Comparison of ENCODE assay signal across 13 cellular contexts in the genomic region with DNA sequence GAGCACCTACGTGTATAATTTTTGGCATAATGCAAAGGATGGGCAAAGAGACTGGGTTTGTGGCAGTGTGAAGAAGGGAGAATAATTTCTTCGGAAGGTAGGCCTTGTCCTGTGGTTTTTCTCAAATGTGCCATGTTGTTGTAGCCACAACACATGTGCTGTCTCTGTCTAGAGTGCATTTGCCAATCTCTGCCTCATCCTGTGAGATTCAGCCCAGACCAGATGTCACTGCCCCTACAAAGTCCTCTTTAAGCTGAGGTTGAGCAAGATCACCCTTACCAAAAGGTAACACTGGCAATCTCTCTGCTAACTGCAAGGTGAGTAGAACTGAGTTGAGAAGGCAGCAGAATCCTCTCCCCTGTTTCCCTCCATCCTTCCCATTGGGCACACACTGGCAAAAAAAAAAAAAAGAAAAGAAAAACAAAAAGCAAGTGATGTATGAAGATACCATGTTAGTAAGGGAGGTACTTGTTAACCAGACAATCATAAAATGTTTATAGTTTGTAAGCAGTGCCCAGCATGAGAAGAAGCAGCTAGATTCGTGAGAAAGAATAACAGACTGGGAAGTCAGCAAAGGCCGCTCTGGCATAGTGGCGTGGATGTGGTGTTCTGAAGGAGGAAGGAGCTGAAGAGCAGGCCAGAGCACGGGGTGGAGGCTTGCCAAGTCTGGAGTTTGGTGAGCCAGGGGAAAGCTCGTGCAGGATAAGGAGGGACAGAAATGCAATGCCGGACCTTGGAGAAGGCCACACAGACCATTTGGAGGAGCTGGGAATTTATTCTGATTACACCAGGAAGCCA. TPM values are rescaled to one million over a fixed set of nuclear protein-coding genes. Genes with fewer than 3 reads are reported as not detected.
DNase-seq lines count a peak whose midpoint lies in the region; ATAC-seq, FAIRE-seq and TF ChIP-seq lines count a peak whose summit lies in the region.
"Had no signal": no experiment of that assay in that cellular context is flagged by ENCODE, and none has a peak within 500 bp of the region (broad histone marks: within the 10 kb centered on the region; RNA-seq: fewer than 3 reads in every experiment).

No MANE protein-coding gene starts in this region.

- FAIRE-seq in GM12891 (lab: Jason Lieb, UNC) = peak; percentile 35
- FAIRE-seq: colon had no signal

- peaks cover 28% of the 10 kb centered on the region for H3K36me3 Mint-ChIP-seq in activated naive CD8-positive, alpha-beta T cell treated with anti-CD3 and anti-CD28 coated beads, Interleukin-2, amount 50 U/mL, for 24 hours (ENCODE audit: low read depth)
- H3K36me3 Mint-ChIP-seq in immature natural killer cell = peaks cover 5 to 11% (median 10%) of the 10 kb centered on the region in 3 donors
- peaks cover 5% of the 10 kb centered on the region for H3K36me3 Mint-ChIP-seq in chondrocyte (ENCODE audit: low read depth)

- H3K4me3 ChIP-seq in rectal smooth muscle tissue (ENCODE audit: low read length) = no peak overlapping the region
- H3K4me3 ChIP-seq: neural progenitor cell had no signal

- no peak overlapping the region for H3K4me3 Mint-ChIP-seq in activated naive CD8-positive, alpha-beta T cell treated with anti-CD3 and anti-CD28 coated beads, Interleukin-2, amount 50 U/mL, for 24 hours
- H3K4me3 Mint-ChIP-seq in immature natural killer cell (peak overlapping the region; percentile 5 to 59 (median 25)), chondrocyte (ENCODE audit: unreplicated experiment) (no peak overlapping the region)
- H3K4me3 Mint-ChIP-seq: neural progenitor cell had no signal

- peak overlapping the region; percentile 31 for H3K27ac Mint-ChIP-seq in activated naive CD8-positive, alpha-beta T cell treated with anti-CD3 and anti-CD28 coated beads, Interleukin-2, amount 50 U/mL, for 24 hours
- peak overlapping the region; percentile 58 to 89 (median 68) for H3K27ac Mint-ChIP-seq in immature natural killer cell
- H3K27ac Mint-ChIP-seq in chondrocyte (ENCODE audit: unreplicated experiment) = no peak overlapping the region
- H3K27ac Mint-ChIP-seq: neural progenitor cell had no signal

- H3K27me3 Mint-ChIP-seq in activated naive CD8-positive, alpha-beta T cell treated with anti-CD3 and anti-CD28 coated beads, Interleukin-2, amount 50 U/mL, for 24 hours = no peaks in the 10 kb centered on the region
- H3K27me3 Mint-ChIP-seq in immature natural killer cell (ENCODE audit: low read depth in 3 of 3) (no peaks in the 10 kb centered on the region), chondrocyte (ENCODE audit: low read depth) (no peaks in the 10 kb centered on the region)

- no peaks in the 10 kb centered on the region for H3K36me3 ChIP-seq in rectal smooth muscle tissue (ENCODE audit: control insufficient read depth, insufficient read depth, low read length)
- H3K36me3 ChIP-seq: neural progenitor cell, WERI-Rb-1 had no signal

- DNase-seq in GM12891 (ENCODE audit: insufficient read length, low spot score) (no peak), immature natural killer cell (peak in 2 of 3 donors; percentile 19 to 20), chondrocyte (ENCODE audit: low spot score) (no peak)
- no peak for DNase-seq in activated naive CD8-positive, alpha-beta T cell treated with anti-CD3 and anti-CD28 coated beads, Interleukin-2, amount 50 U/mL, for 24 hours
- no peak for DNase-seq in effector CD8-positive, alpha-beta T cell (lab: John Stamatoyannopoulos, UW)
- DNase-seq: hippocampal formation, NCI-H1417 treated with DMSO at 0.1 percent for 48 hours, WERI-Rb-1 had no signal

- peaks cover 55% of the 10 kb centered on the region for H3K4me1 Mint-ChIP-seq in activated naive CD8-positive, alpha-beta T cell treated with anti-CD3 and anti-CD28 coated beads, Interleukin-2, amount 50 U/mL, for 24 hours
- peaks cover 78 to 96% of the 10 kb centered on the region in 2 donors for H3K4me1 Mint-ChIP-seq in immature natural killer cell
- peaks cover 53% of the 10 kb centered on the region for H3K4me1 Mint-ChIP-seq in chondrocyte (ENCODE audit: low read depth)
- H3K4me1 Mint-ChIP-seq: neural progenitor cell had no signal

- ATAC-seq in activated naive CD8-positive, alpha-beta T cell treated with anti-CD3 and anti-CD28 coated beads, Interleukin-2, amount 50 U/mL, for 24 hours = no peak
- ATAC-seq in HG02840 (IDR thresholded peaks at IDR 0.05; ENCODE audit: low FRiP score, unreplicated experiment) (no peak), GM19452 (IDR thresholded peaks at IDR 0.05; ENCODE audit: unreplicated experiment) (no peak)

- H3K9me3 Mint-ChIP-seq in activated naive CD8-positive, alpha-beta T cell treated with anti-CD3 and anti-CD28 coated beads, Interleukin-2, amount 50 U/mL, for 24 hours = peaks cover 5% of the 10 kb centered on the region
- H3K9me3 Mint-ChIP-seq in immature natural killer cell (no peaks in the 10 kb centered on the region), chondrocyte (ENCODE audit: low read depth) (peaks cover 3% of the 10 kb centered on the region)

- H3K9ac ChIP-seq in rectal smooth muscle tissue (ENCODE audit: low read length) = no peak overlapping the region
- H3K9ac ChIP-seq: neural progenitor cell had no signal

- H3K27me3 ChIP-seq in rectal smooth muscle tissue (ENCODE audit: control insufficient read depth, insufficient read depth, low read length) = no peaks in the 10 kb centered on the region
- H3K27me3 ChIP-seq: neural progenitor cell had no signal

- peaks cover 23% of the 10 kb centered on the region for H3K4me1 ChIP-seq in rectal smooth muscle tissue (ENCODE audit: control insufficient read depth, insufficient read depth, low read length)

- TF ChIP-seq CTCF in chondrocyte (IDR thresholded peaks at IDR 0.05) = no peak

- TF ChIP-seq POLR2A in GM12891 (IDR thresholded peaks at IDR 0.05; ENCODE audit: low read depth, low read length) = no peak

- peak overlapping the region; percentile 67 for H3K27ac ChIP-seq in rectal smooth muscle tissue (ENCODE audit: low read depth, low read length)
- H3K27ac ChIP-seq: neural progenitor cell, WERI-Rb-1 had no signal

TF ChIP-seq in GM12891, 5 proteins besides CTCF, POLR2A, EP300 and RAD21:
- TF ChIP-seq SPI1 (IDR thresholded peaks at IDR 0.05; ENCODE audit: low read depth, low read length) (no peak), POU2F2 (IDR thresholded peaks at IDR 0.05; ENCODE audit: low read depth, low read length) (no peak), POLR2AphosphoS5 (IDR thresholded peaks at IDR 0.05; ENCODE audit: low read depth, low read length) (no peak), TAF1 (IDR thresholded peaks at IDR 0.05; ENCODE audit: low read depth, low read length) (no peak), PAX5 (IDR thresholded peaks at IDR 0.05; ENCODE audit: insufficient read depth, low read length, severe bottlenecking) (no peak)

RNA-seq across cellular contexts. Expression of a gene that starts 18.9 kb away (rescaled TPM):
- 10.7 TPM for polyA plus RNA-seq in GM12891 (2012; ENCODE audit: low read depth, missing spikeins)
- polyA plus RNA-seq in immature natural killer cell = 10 to 100 TPM; 30.4 to 82.4 (median 45.1) TPM
- total RNA-seq in chondrocyte = 38.4 to 54.1 TPM (median 46.6 TPM) in 3 replicates

Comparison
In these comparisons a context has a peak if more than half of its experiments do, and no peak if none do; other contexts are left out.
1. DNase-seq: peak in immature natural killer cell (2 of 3); none in GM12891 (single experiment), activated naive CD8-positive, alpha-beta T cell treated with anti-CD3 and anti-CD28 coated beads, Interleukin-2, amount 50 U/mL, for 24 hours (single experiment), chondrocyte (single experiment) and effector CD8-positive, alpha-beta T cell (single experiment).
2. H3K4me3 Mint-ChIP-seq: peak in immature natural killer cell (5 of 5); none in activated naive CD8-positive, alpha-beta T cell treated with anti-CD3 and anti-CD28 coated beads, Interleukin-2, amount 50 U/mL, for 24 hours (single experiment) and chondrocyte (single experiment).